ENCODE assay signal across 26 cellular contexts in the genomic region with DNA sequence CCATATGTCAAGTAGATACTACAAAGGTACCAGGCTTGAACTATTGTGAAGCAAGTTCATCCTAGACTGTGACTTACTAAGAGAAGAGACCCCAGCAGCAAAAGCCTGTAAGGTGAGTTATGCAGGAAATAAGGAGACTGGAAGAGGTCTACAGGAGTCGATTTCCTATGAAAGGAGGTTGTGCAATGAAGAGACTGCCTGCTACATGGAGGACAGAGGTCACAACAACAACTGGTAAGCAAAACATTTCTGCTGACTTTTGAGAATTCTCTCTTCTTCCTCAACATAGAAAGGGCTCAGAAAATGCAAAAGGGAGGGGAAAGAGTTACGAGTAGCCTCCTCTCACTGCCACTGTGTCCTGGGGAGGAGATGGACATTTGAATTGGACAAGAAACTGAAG. TPM values are rescaled to one million over a fixed set of nuclear protein-coding genes. Genes with fewer than 3 reads are reported as not detected.
A peak's percentile ranks its signal among the peaks of the same experiment; 100 is the strongest.
DNase-seq lines count a peak whose midpoint lies in the region; ATAC-seq and TF ChIP-seq lines count a peak whose summit lies in the region.
"Had no signal": no experiment of that assay in that cellular context is flagged by ENCODE, and none has a peak within 500 bp of the region (broad histone marks: within the 10 kb centered on the region; RNA-seq: fewer than 3 reads in every experiment).

No MANE protein-coding gene starts in this region.

- no peaks in the 10 kb centered on the region for H3K36me3 ChIP-seq in right lobe of liver
- H3K36me3 ChIP-seq: BE2C had no signal

- TF ChIP-seq CTCF in fibroblast of villous mesenchyme (IDR thresholded peaks at IDR 0.05; ENCODE audit: insufficient read depth, low read depth, low read length), result no peak
- no peak for TF ChIP-seq CTCF in right lobe of liver (IDR thresholded peaks at IDR 0.05)
- TF ChIP-seq CTCF in GM20000 (IDR thresholded peaks at IDR 0.05; ENCODE audit: extremely low read depth, missing control alignments), result no peak

- ATAC-seq in right lobe of liver (peak; percentile 39 to 53 (median 46)), HG02840 (IDR thresholded peaks at IDR 0.05; ENCODE audit: low FRiP score, unreplicated experiment) (no peak)
- ATAC-seq: HCT116, K562 had no signal

- intact Hi-C loops in right lobe of liver (cut with DNase I), result loop anchor here in 1 of 2 donors (5.0 kb wide), 1 partner anchor 43 kb away; the partner anchor contains the start of gene PDK4

- 26% methylated on average over 2 of the region's 2 CpGs for WGBS in right lobe of liver (ENCODE audit: insufficient coverage, low coverage, low lambda C conversion rate, missing lambda C conversion rate)

- H3K4me3 ChIP-seq in fibroblast of villous mesenchyme (ENCODE audit: low read depth, low read length), result no peak overlapping the region
- H3K4me3 ChIP-seq in right lobe of liver, result no peak overlapping the region
- H3K4me3 ChIP-seq: K562 had no signal

- no peaks in the 10 kb centered on the region for H3K9me3 ChIP-seq in right lobe of liver
- H3K9me3 ChIP-seq: BE2C had no signal

- H3K27ac ChIP-seq in right lobe of liver, result peak overlapping the region; percentile 17 to 78 (median 75)
- H3K27ac ChIP-seq: HL-60, RWPE1 had no signal

- DNase-seq in HuH-7.5 (ENCODE audit: low spot score) (peak; percentile 28), fibroblast of villous mesenchyme (ENCODE audit: low read depth) (peak; percentile 61), right lobe of liver (no peak), renal cortical epithelial cell (ENCODE audit: low read depth) (peak; percentile 61), NCI-H2029 treated with DMSO at 0.1 percent for 48 hours (lab: John Stamatoyannopoulos, UW) (no peak), GM20000 (ENCODE audit: low spot score) (no peak), NCI-H187 (lab: John Stamatoyannopoulos, UW) (no peak)
- DNase-seq: 8988T; ACHN; BE2C; Calu3; CD8-positive, alpha-beta memory T cell; DMS153; DND-41; Kasumi-1; NCI-H1105 treated with DMSO at 0.1 percent for 48 hours; NCI-H146; NCI-H2081; NCI-H2227 treated with DMSO at 0.1 percent for 48 hours; NCI-H526 treated with DMSO at 0.1 percent for 48 hours; SHP77 had no signal

- peaks cover 0 to 53% (median 23%) of the 10 kb centered on the region in 4 donors for H3K4me1 ChIP-seq in right lobe of liver
- H3K4me1 ChIP-seq: BE2C had no signal

- H3K27me3 ChIP-seq in right lobe of liver, result no peaks in the 10 kb centered on the region

- TF ChIP-seq POLR2A in right lobe of liver (IDR thresholded peaks at IDR 0.05), result no peak

RNA-seq across cellular contexts. Expression of gene PDK4, which starts 42.4 kb away (rescaled TPM):
- under 0.01 TPM in 2 replicates for total RNA-seq in fibroblast of villous mesenchyme
- 100 to 1,000 TPM in 1 of 6 experiments, 10 to 100 TPM in 4, 1 to 10 TPM in 1; 7.9 to 109 (median 79.0) TPM for total RNA-seq in right lobe of liver
- total RNA-seq in renal cortical epithelial cell, result 1.9 and 5.8 TPM in 2 replicates

Comparison
In these comparisons a context has a peak if more than half of its experiments do, and no peak if none do; other contexts are left out.
1. DNase-seq: peak in HuH-7.5 (single experiment), fibroblast of villous mesenchyme (single experiment) and renal cortical epithelial cell (single experiment); none in right lobe of liver (0 of 3), NCI-H2029 treated with DMSO at 0.1 percent for 48 hours (single experiment), GM20000 (single experiment) and NCI-H187 (0 of 2).